In genomic region chr6:5817869-5818268, GRCh38 we compare ENCODE assay signal across 19 cellular contexts.
DNase-seq lines count a peak whose midpoint lies in the region; ATAC-seq, FAIRE-seq and TF ChIP-seq lines count a peak whose summit lies in the region.
"Had no signal": no experiment of that assay in that cellular context is flagged by ENCODE, and none has a peak within 500 bp of the region (broad histone marks: within the 10 kb centered on the region; RNA-seq: fewer than 3 reads in every experiment).

No MANE protein-coding gene starts in this region.

- in situ Hi-C loops in GM12878 (cut with MboI) = no loop called here

- TF ChIP-seq RAD21 in SK-N-SH (IDR thresholded peaks at IDR 0.05; ENCODE audit: low read length) = no peak
- TF ChIP-seq RAD21 in GM12878 (IDR thresholded peaks at IDR 0.05; ENCODE audit: insufficient read depth, low read depth, low read length) = no peak

- no peak for TF ChIP-seq POLR2A in GM12878 (IDR thresholded peaks at IDR 0.05; ENCODE audit: low read depth, low read length)

- ATAC-seq in SK-N-SH treated with all-trans-retinoic acid at 6 μM for 48 hours (no peak), GM12878 (no peak), natural killer cell (no peak)
- no peak for ATAC-seq in stimulated activated effector memory CD8-positive, alpha-beta T cell treated with anti-CD3 and anti-CD28 coated beads, Interleukin-12 subunit alpha, Interleukin-12 subunit beta, amount 100 ng/mL, for 72 hours

- RAD21 ChIA-PET in GM12878 (lab: Charles Lee; ENCODE audit: unreplicated experiment) = no interaction called here

- H3K27me3 Mint-ChIP-seq in natural killer cell (ENCODE audit: low read depth in 2 of 2) = no peaks in the 10 kb centered on the region

- no peak overlapping the region for H3K4me2 ChIP-seq in SK-N-SH
- H3K4me2 ChIP-seq in GM12878 (ENCODE audit: control insufficient read depth, insufficient read depth) = no peak overlapping the region
- H3K4me2 ChIP-seq: BLaER1 had no signal

- FAIRE-seq in GM12878 (lab: Jason Lieb, UNC) = no peak
- FAIRE-seq: H54 had no signal

- no peaks in the 10 kb centered on the region for H4K20me1 ChIP-seq in SK-N-SH (ENCODE audit: insufficient read depth)
- no peaks in the 10 kb centered on the region for H4K20me1 ChIP-seq in GM12878 (ENCODE audit: control insufficient read depth, insufficient read depth)
- H4K20me1 ChIP-seq: BLaER1 had no signal

- no peaks in the 10 kb centered on the region for H3F3A ChIP-seq in SK-N-SH (replicated peaks; ENCODE audit: insufficient read depth)

- no peak for DNase-seq in SK-N-SH
- no peak for DNase-seq in GM12878 (ENCODE audit: low read depth, low spot score)
- no peak for DNase-seq in HEK293T (ENCODE audit: extremely low spot score)
- DNase-seq in natural killer cell = no peak
- DNase-seq in stimulated activated effector memory CD8-positive, alpha-beta T cell treated with anti-CD3 and anti-CD28 coated beads, Interleukin-12 subunit alpha, Interleukin-12 subunit beta, amount 100 ng/mL, for 72 hours (ENCODE audit: low spot score in 2 of 2) = no peak
- DNase-seq: CD4-positive, alpha-beta memory T cell; DMS153; DMS79; GF-D8; GM23248; HCEC 1CT; Kasumi-1; KG1 had no signal

- H2AFZ ChIP-seq in SK-N-SH (ENCODE audit: low read depth) (no peak overlapping the region), GM12878 (ENCODE audit: control insufficient read depth, low read depth, low read length) (no peak overlapping the region)
- H2AFZ ChIP-seq: GM23248 had no signal

- H3K36me3 Mint-ChIP-seq in natural killer cell = no peaks in the 10 kb centered on the region
- H3K36me3 Mint-ChIP-seq in stimulated activated effector memory CD8-positive, alpha-beta T cell treated with anti-CD3 and anti-CD28 coated beads, Interleukin-12 subunit alpha, Interleukin-12 subunit beta, amount 100 ng/mL, for 72 hours = no peaks in the 10 kb centered on the region
- H3K36me3 Mint-ChIP-seq: CD14-positive monocyte; CD4-positive, alpha-beta memory T cell had no signal

- H3K9me3 Mint-ChIP-seq in natural killer cell = no peaks in the 10 kb centered on the region
- H3K9me3 Mint-ChIP-seq in stimulated activated effector memory CD8-positive, alpha-beta T cell treated with anti-CD3 and anti-CD28 coated beads, Interleukin-12 subunit alpha, Interleukin-12 subunit beta, amount 100 ng/mL, for 72 hours = no peaks in the 10 kb centered on the region

- H3K4me3 ChIP-seq in SK-N-SH (ENCODE audit: low read depth in 2 of 2, low read length in 1 of 2) (no peak overlapping the region), HEK293 (ENCODE audit: low read depth, low read length) (no peak overlapping the region), GM12878 (no peak overlapping the region)
- H3K4me3 ChIP-seq: BLaER1, GM23248 had no signal

- no peak for TF ChIP-seq EP300 in SK-N-SH (IDR thresholded peaks at IDR 0.05; ENCODE audit: borderline replicate concordance in 1 of 2, low read depth in 1 of 2, low read length in 1 of 2)
- no peak for TF ChIP-seq EP300 in GM12878 (IDR thresholded peaks at IDR 0.05; ENCODE audit: borderline replicate concordance in 1 of 2, control insufficient read depth in 1 of 2, low read depth in 2 of 2, low read length in 2 of 2)

- H3K27ac ChIP-seq in SK-N-SH (ENCODE audit: low read depth in 2 of 2, low read length in 1 of 2) = no peak overlapping the region
- no peak overlapping the region for H3K27ac ChIP-seq in HEK293 (ENCODE audit: extremely low read depth, low read depth, low read length)
- H3K27ac ChIP-seq in GM12878 (ENCODE audit: control insufficient read depth, insufficient read depth) = no peak overlapping the region
- H3K27ac ChIP-seq: 22Rv1, BLaER1, GM23248 had no signal

- peaks cover 16 to 22% of the 10 kb centered on the region in 2 donors for H3K4me1 Mint-ChIP-seq in natural killer cell
- H3K4me1 Mint-ChIP-seq in stimulated activated effector memory CD8-positive, alpha-beta T cell treated with anti-CD3 and anti-CD28 coated beads, Interleukin-12 subunit alpha, Interleukin-12 subunit beta, amount 100 ng/mL, for 72 hours = peaks cover 20% of the 10 kb centered on the region
- H3K4me1 Mint-ChIP-seq: CD14-positive monocyte had no signal

- H3K4me1 ChIP-seq in SK-N-SH (ENCODE audit: control insufficient read depth in 1 of 2, insufficient read depth in 2 of 2, low read depth in 1 of 2, low read length in 1 of 2) (no peaks in the 10 kb centered on the region), HEK293 (ENCODE audit: control insufficient read depth, insufficient read depth, low read length) (no peaks in the 10 kb centered on the region), GM12878 (ENCODE audit: control insufficient read depth, insufficient read depth, low read length) (0 out of 2 replicates have a peak, but pooled peaks cover 5% of the 10 kb centered on the region)

- BruUV-seq in GM12878 (replicated peaks; lab: Mats Ljungman, UMichigan) = no TSS peak

- no peak overlapping the region for H3K9ac ChIP-seq in SK-N-SH
- no peak overlapping the region for H3K9ac ChIP-seq in GM12878 (ENCODE audit: control insufficient read depth, insufficient read depth, low read length)
- H3K9ac ChIP-seq: BLaER1, GM23248 had no signal

- POLR2A ChIA-PET in SK-N-SH (lab: Yijun Ruan, JAX) = no interaction called here
- POLR2A ChIA-PET in HEK293 (lab: Yijun Ruan, JAX) = no interaction called here
- POLR2A ChIA-PET in GM12878 (lab: Charles Lee) = no interaction called here
- POLR2A ChIA-PET in HEK293T (lab: Yijun Ruan, JAX) = no interaction called here

- H3K79me2 ChIP-seq in SK-N-SH (ENCODE audit: insufficient read depth) (no peaks in the 10 kb centered on the region), GM12878 (ENCODE audit: control insufficient read depth, insufficient read depth, low read length) (no peaks in the 10 kb centered on the region)

- no peak overlapping the region for H3K4me3 Mint-ChIP-seq in natural killer cell
- H3K4me3 Mint-ChIP-seq in stimulated activated effector memory CD8-positive, alpha-beta T cell treated with anti-CD3 and anti-CD28 coated beads, Interleukin-12 subunit alpha, Interleukin-12 subunit beta, amount 100 ng/mL, for 72 hours = no peak overlapping the region
- H3K4me3 Mint-ChIP-seq: CD14-positive monocyte; CD4-positive, alpha-beta memory T cell had no signal

- SMC1A ChIA-PET in GM12878 (lab: Charles Lee; ENCODE audit: uncharacterized antibody, unreplicated experiment) = no interaction called here

- CTCF ChIA-PET in SK-N-SH (lab: Yijun Ruan, JAX) = no interaction called here
- CTCF ChIA-PET in HEK293 (lab: Yijun Ruan, JAX) = no interaction called here
- CTCF ChIA-PET in GM12878 (lab: Yijun Ruan, JAX) = no interaction called here
- CTCF ChIA-PET in HEK293T (lab: Yijun Ruan, JAX) = no interaction called here

- intact Hi-C loops in GM12878 (cut with micrococcal nuclease; ENCODE audit: unreplicated experiment) (no loop called here), natural killer cell (cut with micrococcal nuclease) (no loop called here)

- no peaks in the 10 kb centered on the region for H3K9me3 ChIP-seq in SK-N-SH
- no peaks in the 10 kb centered on the region for H3K9me3 ChIP-seq in HEK293 (ENCODE audit: control insufficient read depth, insufficient read depth, low read depth, low read length)
- no peaks in the 10 kb centered on the region; the same call in 2 of the 3 replicates for H3K9me3 ChIP-seq in GM12878 (replicated peaks; ENCODE audit: control insufficient read depth, insufficient read depth, low read length)

- H3K27me3 ChIP-seq in SK-N-SH (ENCODE audit: insufficient read depth) (no peaks in the 10 kb centered on the region), GM12878 (replicated peaks in 1 of 2; ENCODE audit: control insufficient read depth in 2 of 2, insufficient read depth in 2 of 2, low read length in 1 of 2) (no peaks in the 10 kb centered on the region; a peak in 1 of 4 replicates)
- H3K27me3 ChIP-seq: BLaER1 had no signal

- TF ChIP-seq CTCF in SK-N-SH (IDR thresholded peaks at IDR 0.05) (no peak), HEK293 (tag by site-specific recombination; IDR thresholded peaks at IDR 0.05) (no peak), GM12878 (IDR thresholded peaks at IDR 0.05 in 2 of 3, conservative IDR thresholded peaks at IDR 0.05 in 1 of 3; ENCODE audit: control insufficient read depth in 2 of 3, extremely low read depth in 1 of 3, insufficient read depth in 1 of 3, low read depth in 3 of 3, low read length in 3 of 3) (no peak), natural killer cell (IDR thresholded peaks at IDR 0.05) (no peak)

- H3K36me3 ChIP-seq in SK-N-SH (replicated peaks in 1 of 2; ENCODE audit: control insufficient read depth in 1 of 2, insufficient read depth in 2 of 2, low read length in 1 of 2) (no peaks in the 10 kb centered on the region), HEK293 (ENCODE audit: control insufficient read depth in 2 of 2, insufficient read depth in 1 of 2, low read length in 2 of 2) (no peaks in the 10 kb centered on the region), GM12878 (ENCODE audit: control insufficient read depth in 2 of 2, insufficient read depth in 2 of 2, low read length in 1 of 2) (no peaks in the 10 kb centered on the region)
- H3K36me3 ChIP-seq: BLaER1 had no signal

- no peak overlapping the region for H3K27ac Mint-ChIP-seq in natural killer cell
- H3K27ac Mint-ChIP-seq in stimulated activated effector memory CD8-positive, alpha-beta T cell treated with anti-CD3 and anti-CD28 coated beads, Interleukin-12 subunit alpha, Interleukin-12 subunit beta, amount 100 ng/mL, for 72 hours = no peak overlapping the region
- H3K27ac Mint-ChIP-seq: CD14-positive monocyte; CD4-positive, alpha-beta memory T cell had no signal

- 0% methylated on average over 2 of the region's 3 CpGs for WGBS in SK-N-SH (ENCODE audit: low lambda C conversion rate)
- WGBS in GM12878 (ENCODE audit: insufficient coverage, insufficient replicate concordance, low lambda C conversion rate, missing lambda C conversion rate) = 44% methylated on average over 3 of the region's 3 CpGs

- no peaks in the 10 kb centered on the region for H3K9me2 ChIP-seq in SK-N-SH

TF ChIP-seq in SK-N-SH, 30 proteins besides CTCF, POLR2A, EP300 and RAD21 (continues in another document):
- no peak for TF ChIP-seq TEAD4 (IDR thresholded peaks at IDR 0.05; ENCODE audit: borderline replicate concordance, insufficient read depth)
- TF ChIP-seq TAF1 (IDR thresholded peaks at IDR 0.05; ENCODE audit: borderline replicate concordance, low read depth, low read length) = no peak

TF ChIP-seq in SK-N-SH treated with all-trans-retinoic acid at 6 μM for 48 hours, 23 proteins besides CTCF, POLR2A, EP300 and RAD21:
- TF ChIP-seq OSR1 (CRISPR knock-in tag; IDR thresholded peaks at IDR 0.05) = no peak

TF ChIP-seq in HEK293T, 16 proteins besides CTCF, POLR2A, EP300 and RAD21:
- TF ChIP-seq TARDBP (IDR thresholded peaks at IDR 0.05) (no peak), L3MBTL2 (conservative IDR thresholded peaks at IDR 0.05) (no peak), ARNT (IDR thresholded peaks at IDR 0.05) (no peak)
